In genomic region chr2:134079373-134079772, GRCh38 we compare ENCODE assay signal across 13 cellular contexts.
DNase-seq lines count a peak whose midpoint lies in the region; ATAC-seq and TF ChIP-seq lines count a peak whose summit lies in the region.
"Had no signal": no experiment of that assay in that cellular context is flagged by ENCODE, and none has a peak within 500 bp of the region (broad histone marks: within the 10 kb centered on the region; RNA-seq: fewer than 3 reads in every experiment).

No MANE protein-coding gene starts in this region.

- ATAC-seq in GM18502 (IDR thresholded peaks at IDR 0.05; ENCODE audit: poor library complexity, unreplicated experiment) (peak; percentile 98), GM19438 (IDR thresholded peaks at IDR 0.05; ENCODE audit: low read depth, unreplicated experiment) (peak; percentile 90), HG02852 (IDR thresholded peaks at IDR 0.05; ENCODE audit: unreplicated experiment) (peak; percentile 91), HG03521 (IDR thresholded peaks at IDR 0.05; ENCODE audit: unreplicated experiment) (peak; percentile 85)
- ATAC-seq: Panc1 had no signal

- TF ChIP-seq CTCF in chondrocyte (IDR thresholded peaks at IDR 0.05) (no peak), GM10266 (IDR thresholded peaks at IDR 0.05; ENCODE audit: control insufficient read depth, insufficient read depth, low read depth, missing control alignments) (no peak)

- no peak for DNase-seq in chondrocyte (ENCODE audit: low spot score)
- DNase-seq in KBM-7, result no peak
- no peak for DNase-seq in activated effector memory CD4-positive, alpha-beta T cell treated with anti-CD3 and anti-CD28 coated beads, Interleukin-2, amount 50 U/mL, for 16 hours
- no peak for DNase-seq in GM10266 (ENCODE audit: extremely low spot score)
- DNase-seq: BE2C, NCI-H1436, occipital lobe had no signal

- H3K4me1 Mint-ChIP-seq in chondrocyte (ENCODE audit: low read depth), result no peaks in the 10 kb centered on the region

- in situ Hi-C loops in KBM-7 (cut with MboI; ENCODE audit: low pct_unique_long_range_greater_than_20kb, low sequenced_read_pairs), result loop anchor here (25.0 kb wide), 1 partner anchor 92 kb away; no protein-coding TSS in a partner anchor

- H3K9me3 Mint-ChIP-seq in chondrocyte (ENCODE audit: low read depth), result no peaks in the 10 kb centered on the region
- H3K9me3 Mint-ChIP-seq: activated T-helper 1 cell treated with anti-CD3 and anti-CD28 coated beads, Interleukin-12 subunit alpha, Interleukin-12 subunit beta, Interleukin-2, Interleukin-4 antibody, amounts not matched to agents 30 ng/mL and 10 ng/mL and 1 ng/mL, durations not matched to agents 14 hours and 24 hours and 36 hours had no signal

- H3K36me3 Mint-ChIP-seq in chondrocyte (ENCODE audit: low read depth), result no peaks in the 10 kb centered on the region

- H3K27ac Mint-ChIP-seq in chondrocyte (ENCODE audit: unreplicated experiment), result no peak overlapping the region
- H3K27ac Mint-ChIP-seq: activated T-helper 1 cell treated with anti-CD3 and anti-CD28 coated beads, Interleukin-12 subunit alpha, Interleukin-12 subunit beta, Interleukin-2, Interleukin-4 antibody, amounts not matched to agents 30 ng/mL and 10 ng/mL and 1 ng/mL, durations not matched to agents 14 hours and 24 hours and 36 hours had no signal

- H3K27me3 Mint-ChIP-seq in chondrocyte (ENCODE audit: low read depth), result peaks cover 11% of the 10 kb centered on the region

- H3K4me3 Mint-ChIP-seq in chondrocyte (ENCODE audit: unreplicated experiment), result no peak overlapping the region
- H3K4me3 Mint-ChIP-seq: activated T-helper 1 cell treated with anti-CD3 and anti-CD28 coated beads, Interleukin-12 subunit alpha, Interleukin-12 subunit beta, Interleukin-2, Interleukin-4 antibody, amounts not matched to agents 30 ng/mL and 10 ng/mL and 1 ng/mL, durations not matched to agents 14 hours and 24 hours and 36 hours had no signal
